24 cellular contexts compared by ENCODE assay signal in genomic region chr10:112175409-112175808, GRCh38. TPM values are rescaled to one million over a fixed set of nuclear protein-coding genes. Genes with fewer than 3 reads are reported as not detected.
DNase-seq lines count a peak whose midpoint lies in the region; ATAC-seq, FAIRE-seq and TF ChIP-seq lines count a peak whose summit lies in the region.
"Had no signal": no experiment of that assay in that cellular context is flagged by ENCODE, and none has a peak within 500 bp of the region (broad histone marks: within the 10 kb centered on the region; RNA-seq: fewer than 3 reads in every experiment).

No MANE protein-coding gene starts in this region.

- H2AFZ ChIP-seq in HepG2 (ENCODE audit: low read length) = no peak overlapping the region

- TF ChIP-seq RAD21 in HepG2 (CRISPR knock-in tag; IDR thresholded peaks at IDR 0.05) = no peak

- CTCF ChIA-PET in HepG2 (lab: Yijun Ruan, JAX; ENCODE audit: low intra/inter-chr PET ratio, low total read pairs) = no interaction called here

- peaks cover 12 to 76% of the 10 kb centered on the region in 2 experiments for H3K36me3 ChIP-seq in HepG2 (replicated peaks in 1 of 2; ENCODE audit: control insufficient read depth in 1 of 2, insufficient read depth in 2 of 2, low read length in 2 of 2)
- H3K36me3 ChIP-seq in right lobe of liver = peaks cover 0 to 99% (median 35%) of the 10 kb centered on the region in 4 donors
- peaks cover 70 to 93% (median 88%) of the 10 kb centered on the region in 5 donors for H3K36me3 ChIP-seq in subcutaneous abdominal adipose tissue (ENCODE audit: control insufficient read depth in 5 of 5, insufficient read depth in 5 of 5, low read length in 5 of 5)

- H3K27ac Mint-ChIP-seq in neural crest cell (ENCODE audit: unreplicated experiment) = peak overlapping the region; percentile 10
- H3K27ac Mint-ChIP-seq: B cell; CD4-positive, alpha-beta T cell; CD8-positive, alpha-beta T cell had no signal

- intact Hi-C loops in HepG2 (cut with micrococcal nuclease; ENCODE audit: unreplicated experiment) (no loop called here), right lobe of liver (cut with DNase I) (no loop called here), left colon (cut with DNase I, micrococcal nuclease) (loop anchor here in 1 of 2 donors (10.0 kb wide), 1 partner anchor 259 kb away; no protein-coding TSS in a partner anchor)

- no peak for DNase-seq in HepG2 (ENCODE audit: low spot score)
- DNase-seq in right lobe of liver = no peak
- DNase-seq in left colon = peak; percentile 29 to 41
- DNase-seq in neural crest cell (ENCODE audit: low read depth, low spot score) = no peak
- DNase-seq in OCI-M1 (lab: John Stamatoyannopoulos, UW) = no peak
- DNase-seq in NCI-H2107 (lab: John Stamatoyannopoulos, UW) = no peak
- no peak for DNase-seq in globus pallidus (ENCODE audit: low spot score)
- DNase-seq: AML-193; Caco-2; Calu3; CD4-positive, alpha-beta T cell; CD8-positive, alpha-beta T cell; DMS79 treated with DMSO at 0.1 percent for 48 hours; GF-D8 had no signal

- H3K4me2 ChIP-seq in HepG2 (ENCODE audit: low read depth, low read length) = no peak overlapping the region
- H3K4me2 ChIP-seq: A549; BLaER1 treated with 17β-estradiol and CSF1 and Interleukin-3, amounts not matched to agents 10 nM and 100 nM had no signal

- TF ChIP-seq POLR2A in HepG2 (IDR thresholded peaks at IDR 0.05; ENCODE audit: insufficient read depth in 1 of 2, low read depth in 2 of 2, low read length in 2 of 2) (no peak), right lobe of liver (IDR thresholded peaks at IDR 0.05) (no peak)

- no peak for FAIRE-seq in HepG2 (lab: Jason Lieb, UNC)
- FAIRE-seq: A549, D721Med, G401.6, GM12891, GM19239 had no signal

- no peaks in the 10 kb centered on the region for H3K27me3 ChIP-seq in HepG2 (ENCODE audit: control insufficient read depth in 1 of 2, insufficient read depth in 2 of 2, low read length in 2 of 2)
- no peaks in the 10 kb centered on the region for H3K27me3 ChIP-seq in right lobe of liver
- H3K27me3 ChIP-seq in subcutaneous abdominal adipose tissue (ENCODE audit: control insufficient read depth in 5 of 5, insufficient read depth in 4 of 5, low read length in 5 of 5) = no peaks in the 10 kb centered on the region
- H3K27me3 ChIP-seq: BLaER1 treated with 17β-estradiol and CSF1 and Interleukin-3, amounts not matched to agents 10 nM and 100 nM had no signal

- H3K27me3 Mint-ChIP-seq in neural crest cell (ENCODE audit: low read depth) = no peaks in the 10 kb centered on the region
- H3K27me3 Mint-ChIP-seq: B cell; CD4-positive, alpha-beta T cell had no signal

- no peak overlapping the region for H3K9ac ChIP-seq in HepG2 (ENCODE audit: insufficient read depth, low read depth, low read length)
- H3K9ac ChIP-seq in subcutaneous abdominal adipose tissue (ENCODE audit: low read length in 5 of 5) = no peak overlapping the region
- H3K9ac ChIP-seq: BLaER1 treated with 17β-estradiol and CSF1 and Interleukin-3, amounts not matched to agents 10 nM and 100 nM had no signal

- H3K79me2 ChIP-seq in HepG2 (ENCODE audit: insufficient read depth, low read length) = peaks cover 20% of the 10 kb centered on the region

- 97% methylated on average over 8 of the region's 8 CpGs for WGBS in HepG2 (ENCODE audit: low lambda C conversion rate)
- 85% methylated on average over 8 of the region's 8 CpGs for WGBS in right lobe of liver (ENCODE audit: insufficient coverage, low coverage, low lambda C conversion rate, missing lambda C conversion rate)

- POLR2A ChIA-PET in HepG2 (lab: Yijun Ruan, JAX) = interaction anchor here (1.3 kb wide), 1 partner anchor 198 kb away, joined by 3 read pairs; the partner anchor contains the start of gene ACSL5

- H3K4me3 ChIP-seq in HepG2 (replicated peaks in 1 of 3; ENCODE audit: insufficient read depth in 1 of 3, low read depth in 2 of 3, low read length in 3 of 3) = no peak overlapping the region
- H3K4me3 ChIP-seq in right lobe of liver = no peak overlapping the region
- no peak overlapping the region for H3K4me3 ChIP-seq in subcutaneous abdominal adipose tissue (ENCODE audit: low read depth in 1 of 5, low read length in 5 of 5)
- H3K4me3 ChIP-seq: A549; BLaER1 treated with 17β-estradiol and CSF1 and Interleukin-3, amounts not matched to agents 10 nM and 100 nM had no signal

- H3K9me3 Mint-ChIP-seq in neural crest cell = no peaks in the 10 kb centered on the region
- H3K9me3 Mint-ChIP-seq: CD4-positive, alpha-beta T cell; CD8-positive, alpha-beta T cell had no signal

- H3K9me3 ChIP-seq in HepG2 (ENCODE audit: low read length) (no peaks in the 10 kb centered on the region), right lobe of liver (no peaks in the 10 kb centered on the region), subcutaneous abdominal adipose tissue (ENCODE audit: control insufficient read depth in 5 of 5, low read length in 5 of 5) (no peaks in the 10 kb centered on the region)
- H3K9me3 ChIP-seq: A549; BLaER1 treated with 17β-estradiol and CSF1 and Interleukin-3, amounts not matched to agents 10 nM and 100 nM; Caco-2 had no signal

- no peaks in the 10 kb centered on the region for H4K20me1 ChIP-seq in HepG2 (ENCODE audit: insufficient read depth, low read length)
- H4K20me1 ChIP-seq: BLaER1 treated with 17β-estradiol and CSF1 and Interleukin-3, amounts not matched to agents 10 nM and 100 nM had no signal

- H3K4me1 Mint-ChIP-seq in neural crest cell = peaks cover 13% of the 10 kb centered on the region
- H3K4me1 Mint-ChIP-seq: B cell had no signal

- H3K4me1 ChIP-seq in HepG2 (ENCODE audit: insufficient read depth, low read length) (peaks cover 44% of the 10 kb centered on the region), right lobe of liver (peaks cover 0 to 36% (median 10%) of the 10 kb centered on the region in 4 donors), subcutaneous abdominal adipose tissue (ENCODE audit: control insufficient read depth in 5 of 5, insufficient read depth in 5 of 5, low read length in 5 of 5) (peaks cover 0 to 39% (median 9%) of the 10 kb centered on the region in 5 donors)
- H3K4me1 ChIP-seq: A549; BLaER1 treated with 17β-estradiol and CSF1 and Interleukin-3, amounts not matched to agents 10 nM and 100 nM had no signal

- no peak for ATAC-seq in HepG2
- no peak for ATAC-seq in right lobe of liver
- ATAC-seq in left colon = peak; percentile 89
- ATAC-seq: A549; CD8-positive, alpha-beta T cell had no signal

- peaks cover 11% of the 10 kb centered on the region for H3K36me3 Mint-ChIP-seq in neural crest cell (ENCODE audit: low read depth)

- no peak overlapping the region for H3K27ac ChIP-seq in HepG2 (ENCODE audit: extremely low read length, insufficient read depth, low read length)
- H3K27ac ChIP-seq in right lobe of liver = no peak overlapping the region
- H3K27ac ChIP-seq in subcutaneous abdominal adipose tissue (ENCODE audit: low read depth, low read length) = peak overlapping the region; percentile 52
- H3K27ac ChIP-seq: 22Rv1; A549; BLaER1 treated with 17β-estradiol and CSF1 and Interleukin-3, amounts not matched to agents 10 nM and 100 nM; C4-2B had no signal

- no peak for TF ChIP-seq EP300 in HepG2 (IDR thresholded peaks at IDR 0.05; ENCODE audit: low read depth in 2 of 2, low read length in 2 of 2)
- TF ChIP-seq EP300 in HepG2 (CRISPR knock-in tag; IDR thresholded peaks at IDR 0.05; ENCODE audit: borderline replicate concordance) = no peak

- H3K4me3 Mint-ChIP-seq in neural crest cell = no peak overlapping the region
- H3K4me3 Mint-ChIP-seq: B cell; CD4-positive, alpha-beta T cell; CD8-positive, alpha-beta T cell had no signal

- TF ChIP-seq CTCF in HepG2 (CRISPR knock-in tag; IDR thresholded peaks at IDR 0.05) = no peak
- TF ChIP-seq CTCF in right lobe of liver (IDR thresholded peaks at IDR 0.05) = no peak
- TF ChIP-seq CTCF in neural crest cell (conservative IDR thresholded peaks at IDR 0.05) = no peak

- no TSS peak for BruUV-seq in HepG2 (replicated peaks; lab: Mats Ljungman, UMichigan)

- in situ Hi-C loops in HepG2 (cut with HindIII; ENCODE audit: extremely low pct_ligation_motif_present, low pct_unique_long_range_greater_than_20kb) = loop anchor here (10.0 kb wide), 1 partner anchor 129 kb away; no protein-coding TSS in a partner anchor

TF ChIP-seq in HepG2, 621 proteins besides CTCF, POLR2A, EP300 and RAD21 (continues in another document):
- no peak for TF ChIP-seq TOE1 (CRISPR knock-in tag; IDR thresholded peaks at IDR 0.05)
- TF ChIP-seq RBM22 (optimal IDR thresholded peaks at IDR 0.05; ENCODE audit: low read length) = peak; percentile 77

RNA-seq across cellular contexts. Expression of gene GPAM, which starts 8.2 kb away (rescaled TPM):
- total RNA-seq in HepG2 (2016; rRNA removed; fragmentation: Illumina TruSeq; extraction: Trizol) (130 and 140 TPM in 2 replicates), right lobe of liver (100 to 1,000 TPM in 2 of 6 experiments, 10 to 100 TPM in 4; 78.8 to 340 (median 90.3) TPM), left colon (10 to 100 TPM in 1 of 2 donors, 1 to 10 TPM in 1; 8.6 to 10.9 TPM), neural crest cell (16.5 and 21.2 TPM in 2 replicates)
- total RNA-seq in HepG2 (2016; cell fraction: cytosol; rRNA removed; fragmentation: Illumina TruSeq; extraction: Trizol; ENCODE audit: low read depth) = 19.1 and 21.3 TPM in 2 replicates
- 132 and 135 TPM in 2 replicates for total RNA-seq in HepG2 (2016; cell fraction: insoluble cytoplasmic fraction; rRNA removed; fragmentation: Illumina TruSeq; extraction: Trizol)
- 47.4 and 55.1 TPM in 2 replicates for total RNA-seq in HepG2 (2016; cell fraction: membrane; rRNA removed; fragmentation: Illumina TruSeq; extraction: Trizol)
- 251 and 257 TPM in 2 replicates for total RNA-seq in HepG2 (2016; cell fraction: nucleus; rRNA removed; fragmentation: Illumina TruSeq; extraction: Trizol)
- 36.8 and 43.0 TPM in 2 replicates for polyA plus RNA-seq in HepG2 (2011; rRNA removed)
- 14.4 and 28.4 TPM in 2 replicates for polyA plus RNA-seq in HepG2 (2011; cell fraction: cytosol; rRNA removed)
- polyA plus RNA-seq in HepG2 (2011; cell fraction: nucleus; rRNA removed) = 39.1 and 57.9 TPM in 2 replicates
- polyA plus RNA-seq in HepG2 (2012) = 53.4 and 86.4 TPM in 2 replicates
- polyA plus RNA-seq in HepG2 (2016; cell fraction: cytosol; fragmentation: Illumina TruSeq; extraction: Trizol; ENCODE audit: low read depth) = 5.1 and 5.7 TPM in 2 replicates
- 57.8 and 65.3 TPM in 2 replicates for polyA plus RNA-seq in HepG2 (2016; cell fraction: insoluble cytoplasmic fraction; fragmentation: Illumina TruSeq; extraction: Trizol; ENCODE audit: low read depth)
- polyA plus RNA-seq in HepG2 (2016; cell fraction: membrane; fragmentation: Illumina TruSeq; extraction: Trizol; ENCODE audit: low read depth) = 14.2 and 17.2 TPM in 2 replicates
- polyA plus RNA-seq in HepG2 (2016; cell fraction: nucleus; fragmentation: Illumina TruSeq; extraction: Trizol; ENCODE audit: insufficient read depth, low read depth) = 165 and 177 TPM in 2 replicates
- polyA minus RNA-seq in HepG2 (2011; rRNA and poly(A)+ RNA removed; ENCODE audit: low replicate concordance) = 18.6 and 65.9 TPM in 2 replicates
- 23.7 and 35.7 TPM in 2 replicates for polyA minus RNA-seq in HepG2 (2011; cell fraction: cytosol; rRNA and poly(A)+ RNA removed)
- polyA minus RNA-seq in HepG2 (2011; cell fraction: nucleus; rRNA and poly(A)+ RNA removed) = 174 and 229 TPM in 2 replicates

Comparison
In these comparisons a context has a peak if more than half of its experiments do, and no peak if none do; other contexts are left out.
1. DNase-seq: peak in left colon (2 of 2); none in HepG2 (single experiment), right lobe of liver (0 of 3), neural crest cell (single experiment), OCI-M1 (single experiment), NCI-H2107 (single experiment) and globus pallidus (single experiment).